8 cellular contexts compared by ENCODE assay signal in the genomic region with DNA sequence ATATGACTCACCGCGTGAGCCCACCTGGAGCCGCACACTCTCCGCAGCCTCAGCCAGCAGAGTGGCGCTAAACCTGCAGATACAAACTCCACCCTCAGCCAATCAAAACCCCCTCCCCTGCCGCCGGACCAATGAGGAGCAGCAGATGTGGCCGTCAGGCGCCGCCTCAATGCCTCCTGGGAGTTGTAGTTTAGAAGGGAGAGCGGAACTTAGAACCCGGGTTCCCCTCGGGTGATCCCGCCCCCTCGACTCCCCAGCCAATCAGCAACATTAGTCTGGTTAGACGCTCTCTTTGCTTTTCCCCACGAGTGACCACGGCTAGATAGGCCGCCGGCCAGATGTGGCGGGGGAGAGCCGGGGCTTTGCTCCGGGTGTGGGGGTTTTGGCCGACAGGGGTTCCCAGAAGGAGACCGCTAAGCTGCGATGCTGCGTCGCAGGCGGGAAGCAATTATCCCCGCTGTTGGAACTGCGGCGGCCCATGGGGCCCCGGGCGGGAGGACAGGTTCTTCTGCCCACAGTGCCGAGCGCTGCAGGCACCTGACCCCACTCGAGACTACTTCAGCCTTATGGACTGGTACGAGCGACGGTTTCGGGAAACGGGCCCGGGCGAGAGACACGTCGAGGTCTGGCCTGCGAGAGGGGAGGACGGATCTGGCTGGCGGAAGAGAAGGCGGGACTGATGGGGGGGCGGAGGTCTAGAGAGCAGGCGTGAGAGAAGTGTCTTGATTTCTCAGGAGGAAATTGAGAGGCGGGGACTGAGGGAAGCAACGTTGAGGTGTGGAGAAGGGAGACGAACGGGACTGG. TPM values are rescaled to one million over a fixed set of nuclear protein-coding genes. Genes with fewer than 3 reads are reported as not detected.
DNase-seq lines count a peak whose midpoint lies in the region; ATAC-seq and TF ChIP-seq lines count a peak whose summit lies in the region.

A gene (minus strand): TSS at position 63 of the 804 bp plus-strand sequence. CDS start 7,099 bp downstream, outside the sequence.
A gene with protein sequence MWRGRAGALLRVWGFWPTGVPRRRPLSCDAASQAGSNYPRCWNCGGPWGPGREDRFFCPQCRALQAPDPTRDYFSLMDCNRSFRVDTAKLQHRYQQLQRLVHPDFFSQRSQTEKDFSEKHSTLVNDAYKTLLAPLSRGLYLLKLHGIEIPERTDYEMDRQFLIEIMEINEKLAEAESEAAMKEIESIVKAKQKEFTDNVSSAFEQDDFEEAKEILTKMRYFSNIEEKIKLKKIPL (plus strand): TSS at position 282 of the 804 bp plus-strand sequence. CDS start 57 bp downstream, at position 339.

- H3K27me3 Mint-ChIP-seq in activated naive CD8-positive, alpha-beta T cell treated with anti-CD3 and anti-CD28 coated beads for 36 hours, result no peaks in the 10 kb centered on the region

- no peaks in the 10 kb centered on the region for H3K9me3 Mint-ChIP-seq in activated naive CD8-positive, alpha-beta T cell treated with anti-CD3 and anti-CD28 coated beads for 36 hours

- peaks cover 14% of the 10 kb centered on the region for H3K36me3 Mint-ChIP-seq in activated naive CD8-positive, alpha-beta T cell treated with anti-CD3 and anti-CD28 coated beads for 36 hours

- CTCF ChIA-PET in GM10248 (lab: Yijun Ruan, JAX), result interaction anchor here (0.7 to 1.3 kb wide), 4 partner anchors 9 to 67 kb away, joined by 3 to 4 read pairs (median 3); no protein-coding TSS in a partner anchor

- peak; percentile 11 for TF ChIP-seq CTCF in GM10248 (IDR thresholded peaks at IDR 0.05; ENCODE audit: control extremely low read depth, extremely low read depth, low read depth, missing control alignments)
- TF ChIP-seq CTCF in omental fat pad (IDR thresholded peaks at IDR 0.05), result no peak
- peak in 1 of 3 experiments; percentile 24 for TF ChIP-seq CTCF in testis (IDR thresholded peaks at IDR 0.05)

- H3K9me3 ChIP-seq in testis, result no peaks in the 10 kb centered on the region

- no peak for TF ChIP-seq POLR2A in testis (IDR thresholded peaks at IDR 0.05)

- DNase-seq in GM10248 (ENCODE audit: extremely low spot score), result peak; percentile 96
- DNase-seq in NCI-H1092 treated with DMSO at 0.1 percent for 48 hours (lab: John Stamatoyannopoulos, UW), result peak; percentile 98
- peak; percentile 97 for DNase-seq in SKM-1 (lab: John Stamatoyannopoulos, UW; ENCODE audit: unreplicated experiment)
- peak; percentile 97 for DNase-seq in activated naive CD8-positive, alpha-beta T cell treated with anti-CD3 and anti-CD28 coated beads for 36 hours
- DNase-seq in glomerular visceral epithelial cell (ENCODE audit: extremely low spot score), result peak; percentile 98
- DNase-seq in omental fat pad (ENCODE audit: low spot score), result peak; percentile 89
- DNase-seq in testis, result peak; percentile 100

- H3K27ac ChIP-seq in testis, result peak within 1 kb of the TSS; percentile 98 to 99

- no peaks in the 10 kb centered on the region for H3K36me3 ChIP-seq in testis (ENCODE audit: low read depth, missing control alignments)

- peaks cover 5% of the 10 kb centered on the region for H3K4me1 ChIP-seq in testis

- H3K4me1 Mint-ChIP-seq in activated naive CD8-positive, alpha-beta T cell treated with anti-CD3 and anti-CD28 coated beads for 36 hours, result peaks cover 16% of the 10 kb centered on the region

- ATAC-seq in HG02610 (IDR thresholded peaks at IDR 0.05; ENCODE audit: unreplicated experiment) (peak; percentile 91), omental fat pad (ENCODE audit: low FRiP score) (peak; percentile 97)

- H3K4me3 Mint-ChIP-seq in activated naive CD8-positive, alpha-beta T cell treated with anti-CD3 and anti-CD28 coated beads for 36 hours, result peak within 1 kb of the TSS; percentile 80

- peak within 1 kb of the TSS; percentile 91 to 100 for H3K4me3 ChIP-seq in testis

- H3K27ac Mint-ChIP-seq in activated naive CD8-positive, alpha-beta T cell treated with anti-CD3 and anti-CD28 coated beads for 36 hours, result peak within 1 kb of the TSS; percentile 82

- H3K27me3 ChIP-seq in testis, result no peaks in the 10 kb centered on the region

- WGBS in testis, 2 donors, result 1 to 2% methylated on average over 23 to 56 of the region's 56 CpGs

- POLR2A ChIA-PET in GM10248 (lab: Yijun Ruan, JAX), result interaction anchor here (0.9 kb wide), 1 partner anchor 80 kb away, joined by 3 read pairs; no protein-coding TSS in a partner anchor

- intact Hi-C loops in testis (cut with DNase I; ENCODE audit: low total_unique reads), result no loop called here

RNA-seq across cellular contexts. Expression of the first gene that starts in this region (rescaled TPM):
- total RNA-seq in activated naive CD8-positive, alpha-beta T cell treated with anti-CD3 and anti-CD28 coated beads for 36 hours, result 10 to 100 TPM; 11.2 to 11.8 TPM
- total RNA-seq in omental fat pad, result 1 to 10 TPM; 2.9 to 7.4 (median 4.7) TPM
- total RNA-seq in testis, result 10 to 100 TPM; 21.3 to 28.1 TPM
- 13.5 TPM for polyA plus RNA-seq in testis (ENCODE audit: insufficient read depth, low read depth, low replicate concordance)

RNA-seq across cellular contexts. Expression of the second gene that starts in this region (rescaled TPM):
- total RNA-seq in activated naive CD8-positive, alpha-beta T cell treated with anti-CD3 and anti-CD28 coated beads for 36 hours, result 10 to 100 TPM; 16.7 to 17.0 TPM
- total RNA-seq in omental fat pad (10 to 100 TPM in 3 of 4 donors, 1 to 10 TPM in 1; 9.5 to 21.0 (median 14.8) TPM), testis (10 to 100 TPM; 16.4 to 19.5 TPM)
- 10.2 TPM for polyA plus RNA-seq in testis (ENCODE audit: insufficient read depth, low read depth, low replicate concordance)

Comparison
In these comparisons a context has a peak if more than half of its experiments do, and no peak if none do; other contexts are left out.
1. Peak in every context shown above with its lines: DNase-seq, ATAC-seq, H3K4me3 ChIP-seq and H3K27ac ChIP-seq.